In genomic region chrX:71765613-71766012, GRCh38 we compare ENCODE assay signal across 13 cellular contexts. TPM values are rescaled to one million over a fixed set of nuclear protein-coding genes. Genes with fewer than 3 reads are reported as not detected.
DNase-seq lines count a peak whose midpoint lies in the region; ATAC-seq, FAIRE-seq and TF ChIP-seq lines count a peak whose summit lies in the region.
"Not testable (repeated sequence)": the region's sequence is repeated elsewhere in the genome, so short reads cannot be mapped to it uniquely, and the experiment has no call there.
"Had no signal": no experiment of that assay in that cellular context is flagged by ENCODE, and none has a peak within 500 bp of the region (broad histone marks: within the 10 kb centered on the region; RNA-seq: fewer than 3 reads in every experiment).

No MANE protein-coding gene starts in this region.

- H3K4me1 ChIP-seq in DND-41 (ENCODE audit: insufficient read depth, low read length); HCT116 (ENCODE audit: control insufficient read depth in 1 of 2, insufficient read depth in 2 of 2, low read length in 2 of 2); Panc1 (ENCODE audit: control insufficient read depth, insufficient read depth, low read length); astrocyte (ENCODE audit: insufficient read depth, low read length); left lung: not testable (repeated sequence)

- CTCF ChIA-PET in HCT116 (lab: Charles Lee); Panc1 (lab: Charles Lee): not testable (repeated sequence)

- H3K9me2 ChIP-seq in HCT116 (ENCODE audit: insufficient read depth): not testable (repeated sequence)

- not testable (repeated sequence) for H3K9me3 Mint-ChIP-seq in astrocyte (ENCODE audit: unreplicated experiment); stimulated activated naive CD8-positive, alpha-beta T cell treated with anti-CD3 and anti-CD28 coated beads, Interleukin-15, amount 100 ng/mL, for 72 hours

- not testable (repeated sequence) for H3K27ac ChIP-seq in DND-41 (ENCODE audit: low read length); HCT116 (ENCODE audit: low read depth, low read length); Panc1 (ENCODE audit: low read length); astrocyte (ENCODE audit: low read depth, low read length); left lung

- H3K4me2 ChIP-seq in DND-41 (ENCODE audit: insufficient read depth, low read length); HCT116 (ENCODE audit: low read length); astrocyte (ENCODE audit: low read length): not testable (repeated sequence)

- not testable (repeated sequence) for H3K36me3 Mint-ChIP-seq in astrocyte (ENCODE audit: low read depth, unreplicated experiment)

- TF ChIP-seq RAD21 in HCT116 (IDR thresholded peaks at IDR 0.05; ENCODE audit: low read depth): not testable (repeated sequence)

- BruUV-seq in HCT116 (replicated peaks; lab: Mats Ljungman, UMichigan); Panc1 (replicated peaks; lab: Mats Ljungman, UMichigan): not testable (repeated sequence)

- not testable (repeated sequence) for H3K36me3 ChIP-seq in DND-41 (ENCODE audit: insufficient read depth, low read length); HCT116 (ENCODE audit: control insufficient read depth in 1 of 2, insufficient read depth in 2 of 2, low read length in 2 of 2); Panc1 (ENCODE audit: control insufficient read depth, insufficient read depth, low read length); astrocyte (ENCODE audit: insufficient read depth, low read length); left lung

- not testable (repeated sequence) for H2AFZ ChIP-seq in DND-41 (ENCODE audit: low read depth, low read length); HCT116 (ENCODE audit: low read depth, low read length, poor library complexity, severe bottlenecking); astrocyte (ENCODE audit: low read depth, low read length)

- not testable (repeated sequence) for H3K9me3 ChIP-seq in DND-41 (ENCODE audit: insufficient read depth, low read length, severe bottlenecking); HCT116 (ENCODE audit: control insufficient read depth in 1 of 2, insufficient read depth in 1 of 2, low read depth in 1 of 2, low read length in 2 of 2); Panc1 (ENCODE audit: control insufficient read depth, insufficient read depth, low read depth, low read length); astrocyte (ENCODE audit: insufficient read depth, low read depth, low read length); left lung

- not testable (repeated sequence) for H3K4me3 Mint-ChIP-seq in astrocyte (ENCODE audit: unreplicated experiment); stimulated activated naive CD8-positive, alpha-beta T cell treated with anti-CD3 and anti-CD28 coated beads, Interleukin-15, amount 100 ng/mL, for 72 hours

- DNase-seq in DND-41; HCT116 (ENCODE audit: low read depth, low spot score); Panc1 (ENCODE audit: low read depth, low spot score); astrocyte (ENCODE audit: low read depth); left lung; stimulated activated naive CD8-positive, alpha-beta T cell treated with anti-CD3 and anti-CD28 coated beads, Interleukin-15, amount 100 ng/mL, for 72 hours: not testable (repeated sequence)

- H3K79me2 ChIP-seq in DND-41 (ENCODE audit: insufficient read depth, low read length); HCT116 (ENCODE audit: insufficient read depth, low read length); astrocyte (ENCODE audit: insufficient read depth, low read length): not testable (repeated sequence)

- not testable (repeated sequence) for H3K4me1 Mint-ChIP-seq in astrocyte (ENCODE audit: low read depth, unreplicated experiment); stimulated activated naive CD8-positive, alpha-beta T cell treated with anti-CD3 and anti-CD28 coated beads, Interleukin-15, amount 100 ng/mL, for 72 hours

- not testable (repeated sequence) for H3K4me3 ChIP-seq in DND-41 (ENCODE audit: low read depth in 1 of 2, low read length in 2 of 2); HCT116 (replicated peaks in 1 of 2; ENCODE audit: low read depth in 1 of 2, low read length in 2 of 2); Panc1 (ENCODE audit: low read depth in 2 of 2, low read length in 2 of 2); astrocyte (ENCODE audit: insufficient read depth, low read depth, low read length); left lung

- POLR2A ChIA-PET in HCT116 (lab: Charles Lee); Panc1 (lab: Charles Lee): not testable (repeated sequence)

- H3K27ac Mint-ChIP-seq in astrocyte (ENCODE audit: unreplicated experiment); stimulated activated naive CD8-positive, alpha-beta T cell treated with anti-CD3 and anti-CD28 coated beads, Interleukin-15, amount 100 ng/mL, for 72 hours: not testable (repeated sequence)

- FAIRE-seq in astrocyte (lab: Jason Lieb, UNC): peak; percentile 67

- not testable (repeated sequence) for H3K27me3 ChIP-seq in DND-41 (ENCODE audit: insufficient read depth, low read length, poor library complexity); HCT116 (ENCODE audit: insufficient read depth, low read length); Panc1 (ENCODE audit: control insufficient read depth, insufficient read depth, low read length); astrocyte (ENCODE audit: insufficient read depth, low read length); left lung

- ATAC-seq in DND-41 (ENCODE audit: insufficient read depth, low read depth): peak; percentile 62
- 0 out of 2 replicates have a peak, but pooled peaks have one; percentile 47 for ATAC-seq in HCT116
- peak; percentile 84 for ATAC-seq in Panc1
- ATAC-seq in left lung: peak; percentile 18
- ATAC-seq in stimulated activated naive CD8-positive, alpha-beta T cell treated with anti-CD3 and anti-CD28 coated beads, Interleukin-15, amount 100 ng/mL, for 72 hours: peak; percentile 46

- H3K9ac ChIP-seq in DND-41 (ENCODE audit: low read depth, low read length); HCT116 (ENCODE audit: low read length); astrocyte (ENCODE audit: low read length): not testable (repeated sequence)

- in situ Hi-C loops in Panc1 (cut with HindIII; ENCODE audit: low pct_unique_long_range_greater_than_20kb, low sequenced_read_pairs): not testable (repeated sequence)

- TF ChIP-seq POLR2A in HCT116 (IDR thresholded peaks at IDR 0.05; ENCODE audit: borderline replicate concordance, extremely low read depth, insufficient read depth, insufficient read length): not testable (repeated sequence)

- intact Hi-C loops in HCT116 (cut with micrococcal nuclease); Panc1 (cut with micrococcal nuclease; ENCODE audit: unreplicated experiment); left lung (cut with DNase I): not testable (repeated sequence)

- RAD21 ChIA-PET in HCT116 (lab: Charles Lee; ENCODE audit: low non-redundant PET in 1 of 2, low total read pairs in 2 of 2, uncharacterized antibody in 2 of 2, unreplicated experiment in 2 of 2): not testable (repeated sequence)

- not testable (repeated sequence) for H4K20me1 ChIP-seq in DND-41 (ENCODE audit: insufficient read depth, low read length); HCT116 (ENCODE audit: insufficient read depth); astrocyte (ENCODE audit: insufficient read depth, low read length)

- H3K27me3 Mint-ChIP-seq in astrocyte (ENCODE audit: low read depth, unreplicated experiment); stimulated activated naive CD8-positive, alpha-beta T cell treated with anti-CD3 and anti-CD28 coated beads, Interleukin-15, amount 100 ng/mL, for 72 hours: not testable (repeated sequence)

- TF ChIP-seq CTCF in DND-41 (IDR thresholded peaks at IDR 0.05; ENCODE audit: borderline replicate concordance, extremely low read depth, low read length, poor library complexity, severe bottlenecking); HCT116 (IDR thresholded peaks at IDR 0.05 in 2 of 3, conservative IDR thresholded peaks at IDR 0.05 in 1 of 3; ENCODE audit: borderline replicate concordance in 1 of 3, insufficient read depth in 1 of 3, low read depth in 2 of 3, low read length in 2 of 3); Panc1 (IDR thresholded peaks at IDR 0.05); astrocyte (IDR thresholded peaks at IDR 0.05; ENCODE audit: insufficient read depth, low read depth, low read length); left lung (IDR thresholded peaks at IDR 0.05): not testable (repeated sequence)

RNA-seq across cellular contexts. Expression of gene CXorf49B, which starts 2.5 kb away (rescaled TPM):
- total RNA-seq in HCT116 (2021; ENCODE audit: unreplicated experiment): not detected
- polyA plus RNA-seq in HCT116 (2012): not detected in 2 replicates
- not detected for total RNA-seq in Panc1 (2021; ENCODE audit: unreplicated experiment)
- not detected for polyA plus RNA-seq in Panc1 (2012; ENCODE audit: insufficient read length)
- not detected in 2 replicates for total RNA-seq in astrocyte
- total RNA-seq in left lung: not detected
- total RNA-seq: A673; CD4-positive, alpha-beta memory T cell; GM23248; H4; H9; HFFc6 had no signal
- polyA plus RNA-seq: BJ; CD4-positive, alpha-beta memory T cell; GM23248 had no signal

RNA-seq across cellular contexts. Expression of gene CXorf49, which starts 47.5 kb away (rescaled TPM):
- total RNA-seq in HCT116 (2021; ENCODE audit: unreplicated experiment) (not detected), Panc1 (2021; ENCODE audit: unreplicated experiment) (not detected), astrocyte (not detected in 2 replicates), left lung (not detected)
- not detected in 2 replicates for polyA plus RNA-seq in HCT116 (2012)
- not detected for polyA plus RNA-seq in Panc1 (2012; ENCODE audit: insufficient read length)
- total RNA-seq: A673; CD4-positive, alpha-beta memory T cell; GM23248; H4; H9; HFFc6 had no signal
- polyA plus RNA-seq: BJ; CD4-positive, alpha-beta memory T cell; GM23248 had no signal

Comparison
In these comparisons a context has a peak if more than half of its experiments do, and no peak if none do; other contexts are left out.
1. ATAC-seq: peak in every context shown above with its lines; median percentile 84 in Panc1; 62 in DND-41; 47 in HCT116; 46 in stimulated activated naive CD8-positive, alpha-beta T cell treated with anti-CD3 and anti-CD28 coated beads, Interleukin-15, amount 100 ng/mL, for 72 hours; 18 in left lung.